Comparison of ENCODE assay signal across 9 cellular contexts in the genomic region with DNA sequence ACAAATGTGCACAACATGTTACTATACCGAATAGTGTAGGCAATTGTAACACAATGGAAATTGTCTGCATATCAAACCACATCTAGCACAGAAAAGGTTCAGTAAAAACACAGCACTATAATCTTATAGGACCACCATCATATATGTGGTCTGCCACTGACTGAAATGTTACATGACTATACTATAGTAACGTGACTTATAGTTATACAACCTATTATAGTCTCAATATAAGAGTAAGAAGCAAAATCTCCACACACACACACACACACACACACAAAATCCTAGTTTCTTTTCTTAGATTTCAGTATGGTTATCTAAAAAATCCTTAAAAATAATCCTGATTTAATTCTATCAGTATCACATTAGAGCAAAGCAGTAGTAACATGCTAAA.
"Had no signal": no experiment of that assay in that cellular context is flagged by ENCODE, and none has a peak within 500 bp of the region (broad histone marks: within the 10 kb centered on the region; RNA-seq: fewer than 3 reads in every experiment).

No MANE protein-coding gene starts in this region.

- H3K4me1 ChIP-seq: ascending aorta, thyroid gland had no signal

- H3K4me3 ChIP-seq: ascending aorta, ovary, stomach, thyroid gland had no signal

- H3K27me3 ChIP-seq: ascending aorta, ovary, stomach, thyroid gland had no signal

- H3K36me3 ChIP-seq: ovary had no signal

- H3K27ac ChIP-seq: ascending aorta, ovary, thyroid gland had no signal

- H3K9me3 ChIP-seq: ascending aorta, ovary, stomach, thyroid gland had no signal

- DNase-seq: activated naive CD4-positive, alpha-beta T cell; activated T-cell treated with anti-CD3 and anti-CD28 coated beads, Interleukin-2, amount 50 U/mL, for 4 hours; kidney glomerular epithelial cell; ovary; stimulated activated CD4-positive, alpha-beta T cell treated with anti-CD3 and anti-CD28 coated beads, Interleukin-4, amount 100 ng/mL, for 1 hour; stimulated activated CD8-positive, alpha-beta memory T cell treated with anti-CD3 and anti-CD28 coated beads, Interleukin-4, amount 100 ng/mL, for 48 hours; thyroid gland had no signal
